In the genomic region with DNA sequence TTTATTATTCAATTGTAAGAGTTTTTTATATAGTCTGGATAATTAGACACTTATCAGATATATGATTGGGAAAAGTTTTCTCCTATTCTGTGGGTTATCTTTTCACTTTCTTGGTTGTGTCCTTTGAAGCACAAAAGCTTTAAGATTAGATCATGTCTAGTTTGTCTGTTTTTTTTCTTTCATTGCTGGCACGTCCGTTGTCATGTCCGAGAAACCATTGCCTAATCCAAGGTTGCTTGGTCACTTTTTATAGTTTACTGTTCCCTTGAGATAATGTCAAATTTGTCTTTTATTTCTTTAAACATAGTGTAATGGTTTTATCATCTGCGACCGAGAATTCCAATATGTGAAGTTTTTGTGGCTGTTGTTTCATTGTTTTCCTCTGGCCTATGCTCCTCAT, we compare ENCODE assay signal across 13 cellular contexts.
"Had no signal": no experiment of that assay in that cellular context is flagged by ENCODE, and none has a peak within 500 bp of the region (broad histone marks: within the 10 kb centered on the region; RNA-seq: fewer than 3 reads in every experiment).

No MANE protein-coding gene starts in this region.

- ATAC-seq: naive thymus-derived CD8-positive, alpha-beta T cell; stimulated activated naive CD8-positive, alpha-beta T cell treated with anti-CD3 and anti-CD28 coated beads, Interleukin-15, Interleukin-2, amounts not matched to agents 100 U/mL and 50 U/mL, for 24 hours; T-helper 17 cell had no signal

- DNase-seq: activated CD4-positive, alpha-beta T cell treated with anti-CD3 and anti-CD28 coated beads, Interleukin-2, amount 50 U/mL, for 4 hours; activated CD4-positive, CD25-positive, alpha-beta regulatory T cell treated with anti-CD3 and anti-CD28 coated beads, Interleukin-2, amount 50 U/mL, for 72 hours; activated effector memory CD4-positive, alpha-beta T cell treated with Interleukin-2 at 50 U/mL for 16 hours; activated T-cell treated with anti-CD3 and anti-CD28 coated beads, Interleukin-2, amount 50 U/mL, for 24 hours; esophagus squamous epithelium; foreskin melanocyte; naive thymus-derived CD8-positive, alpha-beta T cell; stimulated activated CD4-positive, alpha-beta T cell treated with anti-CD3 and anti-CD28 coated beads, Interleukin-4, amount 100 ng/mL, for 1 hour; stimulated activated CD8-positive, alpha-beta memory T cell treated with anti-CD3 and anti-CD28 coated beads, Interleukin-4, amount 100 ng/mL, for 48 hours; stimulated activated naive CD8-positive, alpha-beta T cell treated with anti-CD3 and anti-CD28 coated beads, Interleukin-15, Interleukin-2, amounts not matched to agents 100 U/mL and 50 U/mL, for 24 hours; T-helper 17 cell; testis had no signal

- H3K27me3 ChIP-seq: esophagus squamous epithelium, neutrophil, testis had no signal

- H3K36me3 ChIP-seq: esophagus squamous epithelium, neutrophil had no signal

- H3K4me3 ChIP-seq: esophagus squamous epithelium, testis had no signal

- H3K4me1 ChIP-seq: testis had no signal

- H3K27ac ChIP-seq: esophagus squamous epithelium, neutrophil, testis had no signal

- H3K9me3 ChIP-seq: esophagus squamous epithelium, neutrophil, testis had no signal
